ENCODE assay signal across 1 cellular context in genomic region chr16:11219188-11219587, GRCh38.
TF ChIP-seq lines count a peak whose summit lies in the region.

No MANE protein-coding gene starts in this region.

TF ChIP-seq in HepG2, 621 proteins besides CTCF, POLR2A, EP300 and RAD21:
- TF ChIP-seq CEBPB (IDR thresholded peaks at IDR 0.05; ENCODE audit: borderline replicate concordance, low read depth, low read length) (0 out of 2 replicates have a peak, but pooled peaks have one; percentile 14), FLYWCH1 (CRISPR knock-in tag; IDR thresholded peaks at IDR 0.05) (no peak), ZBTB40 (IDR thresholded peaks at IDR 0.05) (no peak), ZBTB40 (CRISPR knock-in tag; IDR thresholded peaks at IDR 0.05) (no peak), ZNF629 (CRISPR knock-in tag; conservative IDR thresholded peaks at IDR 0.05) (peak; percentile 74), SOX6 (IDR thresholded peaks at IDR 0.05) (no peak), SOX6 (CRISPR knock-in tag; IDR thresholded peaks at IDR 0.05) (no peak)
